Comparison of ENCODE assay signal across 9 cellular contexts in genomic region chr2:9753276-9753600, GRCh38.
DNase-seq lines count a peak whose midpoint lies in the region; ATAC-seq, FAIRE-seq and TF ChIP-seq lines count a peak whose summit lies in the region.
"Had no signal": no experiment of that assay in that cellular context is flagged by ENCODE, and none has a peak within 500 bp of the region (broad histone marks: within the 10 kb centered on the region; RNA-seq: fewer than 3 reads in every experiment).

No MANE protein-coding gene starts in this region.

- H3K27me3 ChIP-seq in astrocyte (ENCODE audit: insufficient read depth, low read length), result no peaks in the 10 kb centered on the region
- H3K27me3 ChIP-seq in uterus, result no peaks in the 10 kb centered on the region
- H3K27me3 ChIP-seq: cardiac muscle cell had no signal

- H3K4me3 Mint-ChIP-seq in astrocyte (ENCODE audit: unreplicated experiment), result peak overlapping the region; percentile 11

- peaks cover 35% of the 10 kb centered on the region for H3K27me3 Mint-ChIP-seq in astrocyte (ENCODE audit: low read depth, unreplicated experiment)

- peaks cover 7% of the 10 kb centered on the region for H3K9me3 Mint-ChIP-seq in astrocyte (ENCODE audit: unreplicated experiment)

- H3K9me3 ChIP-seq in astrocyte (ENCODE audit: insufficient read depth, low read depth, low read length) (no peaks in the 10 kb centered on the region), uterus (no peaks in the 10 kb centered on the region)

- FAIRE-seq in astrocyte (lab: Jason Lieb, UNC), result peak; percentile 86

- H3K4me3 ChIP-seq in astrocyte (ENCODE audit: insufficient read depth, low read depth, low read length) (peak overlapping the region; percentile 37), uterus (no peak overlapping the region)
- H3K4me3 ChIP-seq: cardiac muscle cell had no signal

- H2AFZ ChIP-seq in astrocyte (ENCODE audit: low read depth, low read length), result peak overlapping the region; percentile 72

- no peak for TF ChIP-seq POLR2A in uterus (IDR thresholded peaks at IDR 0.05)

- peak overlapping the region; percentile 89 for H3K27ac ChIP-seq in astrocyte (ENCODE audit: low read depth, low read length)
- no peak overlapping the region for H3K27ac ChIP-seq in uterus
- H3K27ac ChIP-seq: cardiac muscle cell had no signal

- H3K79me2 ChIP-seq in astrocyte (ENCODE audit: insufficient read depth, low read length), result no peaks in the 10 kb centered on the region

- no peaks in the 10 kb centered on the region for H3K36me3 Mint-ChIP-seq in astrocyte (ENCODE audit: low read depth, unreplicated experiment)

- H3K4me1 Mint-ChIP-seq in astrocyte (ENCODE audit: low read depth, unreplicated experiment), result peaks cover 16% of the 10 kb centered on the region

- H3K4me2 ChIP-seq in astrocyte (ENCODE audit: low read length), result peak overlapping the region; percentile 84

- H3K36me3 ChIP-seq in astrocyte (ENCODE audit: insufficient read depth, low read length), result no peaks in the 10 kb centered on the region
- no peaks in the 10 kb centered on the region for H3K36me3 ChIP-seq in uterus
- H3K36me3 ChIP-seq: cardiac muscle cell had no signal

- peak overlapping the region; percentile 10 for H3K27ac Mint-ChIP-seq in astrocyte (ENCODE audit: unreplicated experiment)

- H4K20me1 ChIP-seq in astrocyte (ENCODE audit: insufficient read depth, low read length), result no peaks in the 10 kb centered on the region

- intact Hi-C loops in uterus (cut with DNase I; ENCODE audit: low total_unique reads), result no loop called here

- DNase-seq in RKO (ENCODE audit: low spot score) (peak; percentile 98), astrocyte (ENCODE audit: low read depth) (peak; percentile 97), iris pigment epithelial cell (ENCODE audit: low read depth) (peak; percentile 90), hippocampal formation (lab: John Stamatoyannopoulos, UW) (no peak), uterus (no peak)
- DNase-seq in stimulated activated CD4-positive, alpha-beta T cell treated with anti-CD3 and anti-CD28 coated beads, Interleukin-4, amount 100 ng/mL, for 4 hours, result peak; percentile 34 to 62

- peak overlapping the region; percentile 82 for H3K9ac ChIP-seq in astrocyte (ENCODE audit: low read length)

- ATAC-seq in GM18868 (IDR thresholded peaks at IDR 0.05; ENCODE audit: unreplicated experiment) (peak; percentile 72), HG02885 (IDR thresholded peaks at IDR 0.05; ENCODE audit: poor library complexity, unreplicated experiment) (peak; percentile 58)

- H3K4me1 ChIP-seq in astrocyte (ENCODE audit: insufficient read depth, low read length), result peaks cover 35% of the 10 kb centered on the region
- no peaks in the 10 kb centered on the region for H3K4me1 ChIP-seq in uterus

- TF ChIP-seq CTCF in astrocyte (IDR thresholded peaks at IDR 0.05; ENCODE audit: insufficient read depth, low read depth, low read length), result no peak
- no peak for TF ChIP-seq CTCF in uterus (IDR thresholded peaks at IDR 0.05)

Comparison
In these comparisons a context has a peak if more than half of its experiments do, and no peak if none do; other contexts are left out.
1. DNase-seq: peak in RKO (single experiment), astrocyte (single experiment), iris pigment epithelial cell (single experiment) and stimulated activated CD4-positive, alpha-beta T cell treated with anti-CD3 and anti-CD28 coated beads, Interleukin-4, amount 100 ng/mL, for 4 hours (2 of 2); none in hippocampal formation (0 of 2) and uterus (0 of 2).